Comparison of ENCODE assay signal across 7 cellular contexts in the genomic region with DNA sequence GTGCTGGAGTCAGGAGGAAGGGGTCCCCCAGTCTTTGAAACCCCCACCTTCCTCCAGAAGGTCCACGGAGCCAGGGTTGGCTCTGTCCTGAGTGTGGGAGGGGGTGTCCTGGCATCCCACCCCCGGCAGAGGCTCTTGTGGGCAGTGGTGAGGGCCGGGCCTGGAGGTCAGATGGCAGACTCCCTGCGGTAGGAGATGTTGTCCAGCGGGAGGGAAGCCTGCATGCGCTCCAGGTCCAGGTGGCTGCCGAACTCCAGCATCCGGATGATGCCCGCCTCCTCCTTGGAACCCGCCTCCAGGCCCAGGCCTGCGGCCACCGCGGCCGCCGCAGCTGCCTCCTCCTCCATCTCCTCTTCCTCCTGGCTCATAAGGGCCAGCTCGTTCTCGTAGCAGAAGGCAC. TPM values are rescaled to one million over a fixed set of nuclear protein-coding genes. Genes with fewer than 3 reads are reported as not detected.
"Had no signal": no experiment of that assay in that cellular context is flagged by ENCODE, and none has a peak within 500 bp of the region (broad histone marks: within the 10 kb centered on the region; RNA-seq: fewer than 3 reads in every experiment).

No MANE protein-coding gene starts in this region.

- H3K9me3 Mint-ChIP-seq: H9 had no signal

- DNase-seq: GM23248, GOT3, HCEC 1CT, IMR-90 had no signal

- H3K27ac ChIP-seq: GM23248 had no signal

- H3K9ac ChIP-seq: GM23248 had no signal

- H3K4me3 ChIP-seq: GM23248, K562 had no signal

- H3K4me3 Mint-ChIP-seq: H9 had no signal

- H2AFZ ChIP-seq: GM23248 had no signal

- ATAC-seq: K562 had no signal

- H3K27ac Mint-ChIP-seq: H9 had no signal

RNA-seq across cellular contexts. Expression of gene KCNJ4, which starts 28.4 kb away (rescaled TPM):
- total RNA-seq: GM23248, HT-29, IMR-90 had no signal
- polyA plus RNA-seq: GM23248, IMR-90 had no signal
